ENCODE assay signal across 1 cellular context in the genomic region with DNA sequence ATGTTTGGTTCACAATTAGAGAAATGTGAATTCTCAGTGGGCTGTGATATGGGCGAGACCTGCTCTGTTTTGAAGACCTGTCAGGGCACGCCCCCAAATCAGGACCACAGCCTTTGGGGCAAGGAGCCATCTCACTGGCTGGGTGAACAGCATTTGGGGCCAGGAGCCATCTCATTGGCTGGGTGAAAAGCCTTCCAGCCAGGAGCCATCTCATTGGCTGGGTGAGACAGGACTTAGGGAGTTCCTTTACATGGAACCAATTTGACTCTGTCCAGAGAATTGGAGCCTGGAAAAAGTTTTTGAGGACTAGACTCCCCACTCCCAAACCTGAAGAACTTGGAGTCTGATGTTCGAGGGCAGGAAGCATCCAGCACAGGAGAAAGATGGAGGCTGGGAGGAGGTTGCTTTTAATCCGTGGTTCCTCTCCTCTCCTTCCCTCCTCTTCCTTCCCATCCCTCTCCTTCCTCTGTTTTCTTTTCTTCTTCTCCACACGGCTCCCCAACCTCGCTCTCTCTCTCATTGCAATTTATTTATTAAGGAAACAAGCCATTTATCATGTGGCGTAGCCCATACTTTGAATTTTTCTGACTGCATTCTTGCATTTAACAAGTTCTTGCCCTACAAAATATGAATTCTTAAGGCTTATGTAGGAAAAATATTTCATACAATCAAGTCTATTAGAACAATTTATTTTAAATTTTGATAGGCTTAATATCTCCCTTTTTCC.
TF ChIP-seq lines count a peak whose summit lies in the region.

No MANE protein-coding gene starts in this region.

TF ChIP-seq in GM23338, 12 proteins besides CTCF, POLR2A, EP300 and RAD21:
- TF ChIP-seq CREB1 (CRISPR knock-in tag; IDR thresholded peaks at IDR 0.05; ENCODE audit: low read depth) (no peak), ZNF331 (CRISPR knock-in tag; IDR thresholded peaks at IDR 0.05; ENCODE audit: low read depth) (no peak), EZH2phosphoT487 (IDR thresholded peaks at IDR 0.05; ENCODE audit: unreplicated experiment) (no peak), POLR2AphosphoS5 (IDR thresholded peaks at IDR 0.05; ENCODE audit: low read depth) (no peak), EZH2 (IDR thresholded peaks at IDR 0.05; ENCODE audit: low read depth, unreplicated experiment) (no peak), JUNB (IDR thresholded peaks at IDR 0.05; ENCODE audit: unreplicated experiment) (no peak)
- TF ChIP-seq, protein P1, sequence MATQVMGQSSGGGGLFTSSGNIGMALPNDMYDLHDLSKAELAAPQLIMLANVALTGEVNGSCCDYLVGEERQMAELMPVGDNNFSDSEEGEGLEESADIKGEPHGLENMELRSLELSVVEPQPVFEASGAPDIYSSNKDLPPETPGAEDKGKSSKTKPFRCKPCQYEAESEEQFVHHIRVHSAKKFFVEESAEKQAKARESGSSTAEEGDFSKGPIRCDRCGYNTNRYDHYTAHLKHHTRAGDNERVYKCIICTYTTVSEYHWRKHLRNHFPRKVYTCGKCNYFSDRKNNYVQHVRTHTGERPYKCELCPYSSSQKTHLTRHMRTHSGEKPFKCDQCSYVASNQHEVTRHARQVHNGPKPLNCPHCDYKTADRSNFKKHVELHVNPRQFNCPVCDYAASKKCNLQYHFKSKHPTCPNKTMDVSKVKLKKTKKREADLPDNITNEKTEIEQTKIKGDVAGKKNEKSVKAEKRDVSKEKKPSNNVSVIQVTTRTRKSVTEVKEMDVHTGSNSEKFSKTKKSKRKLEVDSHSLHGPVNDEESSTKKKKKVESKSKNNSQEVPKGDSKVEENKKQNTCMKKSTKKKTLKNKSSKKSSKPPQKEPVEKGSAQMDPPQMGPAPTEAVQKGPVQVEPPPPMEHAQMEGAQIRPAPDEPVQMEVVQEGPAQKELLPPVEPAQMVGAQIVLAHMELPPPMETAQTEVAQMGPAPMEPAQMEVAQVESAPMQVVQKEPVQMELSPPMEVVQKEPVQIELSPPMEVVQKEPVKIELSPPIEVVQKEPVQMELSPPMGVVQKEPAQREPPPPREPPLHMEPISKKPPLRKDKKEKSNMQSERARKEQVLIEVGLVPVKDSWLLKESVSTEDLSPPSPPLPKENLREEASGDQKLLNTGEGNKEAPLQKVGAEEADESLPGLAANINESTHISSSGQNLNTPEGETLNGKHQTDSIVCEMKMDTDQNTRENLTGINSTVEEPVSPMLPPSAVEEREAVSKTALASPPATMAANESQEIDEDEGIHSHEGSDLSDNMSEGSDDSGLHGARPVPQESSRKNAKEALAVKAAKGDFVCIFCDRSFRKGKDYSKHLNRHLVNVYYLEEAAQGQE (IDR thresholded peaks at IDR 0.05; ENCODE audit: unreplicated experiment), result no peak
